8 cellular contexts compared by ENCODE assay signal in the genomic region with DNA sequence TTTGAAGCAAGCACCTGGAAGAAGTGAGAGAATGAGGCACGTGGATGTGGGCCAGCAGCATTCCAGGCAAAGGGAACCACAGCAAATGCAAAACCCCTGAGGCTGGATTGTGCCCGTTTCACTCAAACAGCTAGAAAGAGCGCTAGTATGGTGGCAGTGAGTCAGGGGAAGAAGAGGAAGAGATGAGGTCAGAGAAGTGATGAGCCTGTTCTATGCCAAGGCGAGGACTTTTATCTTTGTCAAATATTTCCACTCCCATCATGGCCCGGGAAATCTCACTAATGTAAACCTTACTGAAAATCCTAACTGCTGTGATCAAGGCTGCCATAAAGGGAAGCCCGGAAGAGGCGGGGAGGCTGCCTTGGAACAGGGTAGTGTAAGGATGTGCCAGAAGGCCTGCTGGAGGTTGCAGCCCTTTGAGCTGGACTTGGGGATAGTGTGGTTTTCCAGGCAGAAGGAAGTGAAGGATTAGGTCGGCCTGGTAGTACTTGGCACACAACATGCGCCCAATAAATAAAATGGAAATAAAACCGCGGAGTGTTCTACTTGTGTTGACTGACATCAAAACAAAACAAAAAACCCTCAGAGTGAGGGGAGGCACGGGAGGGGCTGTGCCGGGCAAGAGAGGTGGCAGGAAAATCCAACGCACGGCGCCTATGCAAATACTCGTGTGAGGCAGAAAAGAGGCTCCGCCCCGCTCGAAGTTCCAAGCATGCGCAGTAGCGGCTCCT. TPM values are rescaled to one million over a fixed set of nuclear protein-coding genes. Genes with fewer than 3 reads are reported as not detected.
DNase-seq lines count a peak whose midpoint lies in the region; ATAC-seq and TF ChIP-seq lines count a peak whose summit lies in the region.

No MANE protein-coding gene starts in this region.

- CTCF ChIA-PET in activated naive CD4-positive, alpha-beta T cell treated with anti-CD3 and anti-CD28 coated beads for 36 hours (lab: Charles Lee) = interaction anchor here (1.4 kb wide), 1 partner anchor 72 kb away, joined by 4 read pairs; a partner anchor contains a TSS

- H3K4me3 ChIP-seq in gastroesophageal sphincter = peak overlapping the region in 1 of 2 donors; percentile 87

- peaks cover 0 to 41% of the 10 kb centered on the region in 2 donors for H3K36me3 ChIP-seq in gastroesophageal sphincter

- intact Hi-C loops in activated naive CD4-positive, alpha-beta T cell treated with anti-CD3 and anti-CD28 coated beads for 36 hours (cut with micrococcal nuclease) = loop anchor here (1.0 to 5.0 kb wide), 6 partner anchors 24 to 265 kb away; a partner anchor contains a TSS
- intact Hi-C loops in posterior vena cava (cut with DNase I) = no loop called here

- peaks cover 0 to 41% (median 21%) of the 10 kb centered on the region in 3 donors for H3K4me1 ChIP-seq in gastroesophageal sphincter

- H3K9me3 Mint-ChIP-seq in activated naive CD4-positive, alpha-beta T cell treated with anti-CD3 and anti-CD28 coated beads for 36 hours = no peaks in the 10 kb centered on the region

- H3K4me1 Mint-ChIP-seq in activated naive CD4-positive, alpha-beta T cell treated with anti-CD3 and anti-CD28 coated beads for 36 hours (ENCODE audit: low read depth) = peaks cover 37% of the 10 kb centered on the region

- no peak for TF ChIP-seq EP300 in gastroesophageal sphincter (IDR thresholded peaks at IDR 0.05)

- no peaks in the 10 kb centered on the region for H3K9me3 ChIP-seq in gastroesophageal sphincter

- ATAC-seq in gastroesophageal sphincter = peak; percentile 13

- TF ChIP-seq POLR2A in gastroesophageal sphincter (IDR thresholded peaks at IDR 0.05) = peak in 1 of 2 donors; percentile 18

- peak overlapping the region; percentile 80 for H3K4me3 Mint-ChIP-seq in activated naive CD4-positive, alpha-beta T cell treated with anti-CD3 and anti-CD28 coated beads for 36 hours

- no peak for TF ChIP-seq CTCF in gastroesophageal sphincter (IDR thresholded peaks at IDR 0.05)

- H3K27me3 Mint-ChIP-seq in activated naive CD4-positive, alpha-beta T cell treated with anti-CD3 and anti-CD28 coated beads for 36 hours (ENCODE audit: low read depth) = no peaks in the 10 kb centered on the region

- H3K27ac Mint-ChIP-seq in activated naive CD4-positive, alpha-beta T cell treated with anti-CD3 and anti-CD28 coated beads for 36 hours = peak overlapping the region; percentile 98

- peak overlapping the region; percentile 88 to 98 (median 94) for H3K27ac ChIP-seq in gastroesophageal sphincter

- DNase-seq in EL (peak; percentile 85), NAMALWA (ENCODE audit: low spot score) (peak; percentile 31), posterior vena cava (ENCODE audit: low spot score) (peak; percentile 83), HuH-7.5 (ENCODE audit: low spot score) (no peak), T1000 (lab: John Stamatoyannopoulos, UW) (no peak), amygdala (lab: John Stamatoyannopoulos, UW) (no peak)
- DNase-seq in activated naive CD4-positive, alpha-beta T cell treated with anti-CD3 and anti-CD28 coated beads for 36 hours = peak; percentile 52

- 0 to 15% methylated on average over 13 to 14 of the region's 22 CpGs for WGBS in gastroesophageal sphincter (ENCODE audit: low coverage in 1 of 2), 2 donors

- H3K36me3 Mint-ChIP-seq in activated naive CD4-positive, alpha-beta T cell treated with anti-CD3 and anti-CD28 coated beads for 36 hours (ENCODE audit: low read depth) = peaks cover 34% of the 10 kb centered on the region

- no peaks in the 10 kb centered on the region for H3K27me3 ChIP-seq in gastroesophageal sphincter

RNA-seq across cellular contexts. Expression of a gene that starts 1.2 kb away (rescaled TPM):
- 10 to 100 TPM; 85.3 to 88.3 TPM for total RNA-seq in activated naive CD4-positive, alpha-beta T cell treated with anti-CD3 and anti-CD28 coated beads for 36 hours
- 10 to 100 TPM; 45.8 to 76.1 (median 55.6) TPM for total RNA-seq in gastroesophageal sphincter
- total RNA-seq in posterior vena cava = 10 to 100 TPM; 53.5 to 55.3 TPM

RNA-seq across cellular contexts. Expression of a gene that starts 15.5 kb away (rescaled TPM):
- total RNA-seq in activated naive CD4-positive, alpha-beta T cell treated with anti-CD3 and anti-CD28 coated beads for 36 hours = 10 to 100 TPM; 12.2 to 12.4 TPM
- total RNA-seq in gastroesophageal sphincter (10 to 100 TPM; 26.9 to 64.6 (median 40.7) TPM), posterior vena cava (10 to 100 TPM; 50.2 to 61.6 TPM)

RNA-seq across cellular contexts. Expression of a gene that starts 23.7 kb away (rescaled TPM):
- total RNA-seq in activated naive CD4-positive, alpha-beta T cell treated with anti-CD3 and anti-CD28 coated beads for 36 hours = 100 to 1,000 TPM; 246 to 251 TPM
- total RNA-seq in gastroesophageal sphincter (100 to 1,000 TPM; 108 to 211 (median 123) TPM), posterior vena cava (100 to 1,000 TPM; 151 to 179 TPM)

Comparison
In these comparisons a context has a peak if more than half of its experiments do, and no peak if none do; other contexts are left out.
1. DNase-seq: peak in EL (single experiment), NAMALWA (single experiment), activated naive CD4-positive, alpha-beta T cell treated with anti-CD3 and anti-CD28 coated beads for 36 hours (single experiment) and posterior vena cava (single experiment); none in HuH-7.5 (single experiment), T1000 (single experiment) and amygdala (0 of 56).